ENCODE assay signal across 21 cellular contexts in genomic region chr2:23107341-23107941, GRCh38.
"Had no signal": no experiment of that assay in that cellular context is flagged by ENCODE, and none has a peak within 500 bp of the region (broad histone marks: within the 10 kb centered on the region; RNA-seq: fewer than 3 reads in every experiment).

No MANE protein-coding gene starts in this region.

- H3K27me3 Mint-ChIP-seq: activated CD4-positive, alpha-beta T cell treated with anti-CD3 and anti-CD28 coated beads, Interleukin-2, amount 10 ng/mL, durations not matched to agents 24 days and 14 days; central memory CD8-positive, alpha-beta T cell; naive B cell; progenitor cell of endocrine pancreas had no signal

- H3K4me3 Mint-ChIP-seq: activated CD4-positive, alpha-beta T cell treated with anti-CD3 and anti-CD28 coated beads, Interleukin-2, amount 10 ng/mL, durations not matched to agents 24 days and 14 days; activated CD8-positive, alpha-beta T cell treated with anti-CD3 and anti-CD28 coated beads, Interleukin-2, amount 10 ng/mL, durations not matched to agents 7 days and 5 days; central memory CD8-positive, alpha-beta T cell; naive B cell; neural crest cell had no signal

- H3K27ac Mint-ChIP-seq: activated CD4-positive, alpha-beta T cell treated with anti-CD3 and anti-CD28 coated beads, Interleukin-2, amount 10 ng/mL, durations not matched to agents 24 days and 14 days; activated CD8-positive, alpha-beta T cell treated with anti-CD3 and anti-CD28 coated beads, Interleukin-2, amount 10 ng/mL, durations not matched to agents 7 days and 5 days; naive B cell; progenitor cell of endocrine pancreas had no signal

- H3K4me1 Mint-ChIP-seq: activated CD4-positive, alpha-beta T cell treated with anti-CD3 and anti-CD28 coated beads, Interleukin-2, amount 10 ng/mL, durations not matched to agents 24 days and 14 days; central memory CD8-positive, alpha-beta T cell; naive B cell; neural crest cell had no signal

- H3K27me3 ChIP-seq: ascending aorta, colonic mucosa, gastrocnemius medialis, tibial nerve, uterus had no signal

- H3K4me3 ChIP-seq: ascending aorta, colonic mucosa, gastrocnemius medialis, left ventricle myocardium inferior, tibial nerve, uterus had no signal

- H3K4me1 ChIP-seq: ascending aorta, colonic mucosa, gastrocnemius medialis, left ventricle myocardium inferior, tibial nerve, uterus had no signal

- H3K9me3 Mint-ChIP-seq: activated CD4-positive, alpha-beta T cell treated with anti-CD3 and anti-CD28 coated beads, Interleukin-2, amount 10 ng/mL, durations not matched to agents 24 days and 14 days had no signal

- H3K36me3 ChIP-seq: ascending aorta, colonic mucosa, gastrocnemius medialis, left ventricle myocardium inferior, tibial nerve, uterus had no signal

- H3K9me3 ChIP-seq: ascending aorta, colonic mucosa, gastrocnemius medialis had no signal

- H3K36me3 Mint-ChIP-seq: naive B cell had no signal

- DNase-seq: activated CD4-positive, alpha-beta T cell treated with anti-CD3 and anti-CD28 coated beads, Interleukin-2, amount 10 ng/mL, durations not matched to agents 24 days and 14 days; activated CD4-positive, CD25-positive, alpha-beta regulatory T cell; activated CD8-positive, alpha-beta T cell treated with anti-CD3 and anti-CD28 coated beads, Interleukin-2, amount 10 ng/mL, durations not matched to agents 7 days and 5 days; activated effector memory CD4-positive, alpha-beta T cell treated with Interleukin-2 at 50 U/mL for 16 hours; activated naive CD4-positive, alpha-beta T cell treated with anti-CD3 and anti-CD28 coated beads, Interleukin-2, amount 50 U/mL, for 16 hours; activated T-cell treated with anti-CD3 and anti-CD28 coated beads, Interleukin-2, amount 50 U/mL, for 48 hours; colonic mucosa; gastrocnemius medialis; head of caudate nucleus; left ventricle myocardium inferior; mammary epithelial cell; naive B cell; stimulated activated CD4-positive, alpha-beta T cell treated with anti-CD3 and anti-CD28 coated beads, Interleukin-2, amount 100 ng/mL, for 24 hours; stimulated activated naive CD8-positive, alpha-beta T cell treated with anti-CD3 and anti-CD28 coated beads, Interleukin-15, Interleukin-2, amounts not matched to agents 100 U/mL and 50 U/mL, for 24 hours; T-helper 9 cell; uterus had no signal

- ATAC-seq: activated CD8-positive, alpha-beta T cell treated with anti-CD3 and anti-CD28 coated beads, Interleukin-2, amount 10 ng/mL, durations not matched to agents 7 days and 5 days; gastrocnemius medialis; stimulated activated naive CD8-positive, alpha-beta T cell treated with anti-CD3 and anti-CD28 coated beads, Interleukin-15, Interleukin-2, amounts not matched to agents 100 U/mL and 50 U/mL, for 24 hours had no signal
